ENCODE assay signal across 2 cellular contexts in genomic region chr11:69004411-69005182, GRCh38.
TF ChIP-seq lines count a peak whose summit lies in the region.

No MANE protein-coding gene starts in this region.

TF ChIP-seq in HepG2, 621 proteins besides CTCF, POLR2A, EP300 and RAD21:
- TF ChIP-seq NFATC3 (CRISPR knock-in tag; IDR thresholded peaks at IDR 0.05): no peak
- TF ChIP-seq JUND (CRISPR knock-in tag; IDR thresholded peaks at IDR 0.05): no peak
- TF ChIP-seq THAP11 (CRISPR knock-in tag; IDR thresholded peaks at IDR 0.05): no peak
- no peak for TF ChIP-seq KDM1A (CRISPR knock-in tag; IDR thresholded peaks at IDR 0.05)
- TF ChIP-seq CHCHD3 (CRISPR knock-in tag; IDR thresholded peaks at IDR 0.05): no peak
- no peak for TF ChIP-seq ZBTB20 (CRISPR knock-in tag; IDR thresholded peaks at IDR 0.05; ENCODE audit: borderline replicate concordance, low read depth)
- no peak for TF ChIP-seq MBD4 (IDR thresholded peaks at IDR 0.05; ENCODE audit: borderline replicate concordance, low read length)
- TF ChIP-seq GTF3A (CRISPR knock-in tag; conservative IDR thresholded peaks at IDR 0.05): no peak
- no peak for TF ChIP-seq ISX (CRISPR knock-in tag; conservative IDR thresholded peaks at IDR 0.05)
- no peak for TF ChIP-seq TGIF2 (CRISPR knock-in tag; IDR thresholded peaks at IDR 0.05)
- no peak for TF ChIP-seq ZNF432 (CRISPR knock-in tag; IDR thresholded peaks at IDR 0.05; ENCODE audit: borderline replicate concordance)
- no peak for TF ChIP-seq ZBTB40 (IDR thresholded peaks at IDR 0.05)
- TF ChIP-seq ZBTB40 (CRISPR knock-in tag; IDR thresholded peaks at IDR 0.05): no peak
- no peak for TF ChIP-seq ZNF280D (CRISPR knock-in tag; IDR thresholded peaks at IDR 0.05)
- TF ChIP-seq BORCS8-MEF2B (CRISPR knock-in tag; IDR thresholded peaks at IDR 0.05): no peak
- no peak for TF ChIP-seq ZNF557 (CRISPR knock-in tag; IDR thresholded peaks at IDR 0.05)

TF ChIP-seq in WTC11, 78 proteins besides CTCF, POLR2A, EP300 and RAD21:
- TF ChIP-seq TCF7 (CRISPR knock-in tag; IDR thresholded peaks at IDR 0.05; ENCODE audit: low read depth): no peak
